Comparison of ENCODE assay signal across 9 cellular contexts in genomic region chr7:124032369-124033092, GRCh38. TPM values are rescaled to one million over a fixed set of nuclear protein-coding genes. Genes with fewer than 3 reads are reported as not detected.
DNase-seq lines count a peak whose midpoint lies in the region; ATAC-seq, FAIRE-seq and TF ChIP-seq lines count a peak whose summit lies in the region.
"Had no signal": no experiment of that assay in that cellular context is flagged by ENCODE, and none has a peak within 500 bp of the region (broad histone marks: within the 10 kb centered on the region; RNA-seq: fewer than 3 reads in every experiment).

TMEM229A (minus strand) TSS chr7:124033067; CDS start chr7:124033003, 64 bp downstream.

- peaks cover 46% of the 10 kb centered on the region for H3K27me3 ChIP-seq in HUES6 (ENCODE audit: control insufficient read depth, insufficient read depth, low read length)
- H3K27me3 ChIP-seq in naive thymus-derived CD4-positive, alpha-beta T cell (ENCODE audit: control insufficient read depth in 2 of 2, insufficient read depth in 2 of 2, low read length in 2 of 2), result peaks cover 4 to 5% of the 10 kb centered on the region in 2 donors

- POLR2A ChIA-PET in naive thymus-derived CD4-positive, alpha-beta T cell (lab: Charles Lee), result no interaction called here

- peak within 1 kb of the TSS; percentile 7 to 83 (median 70) for H3K4me3 Mint-ChIP-seq in naive thymus-derived CD4-positive, alpha-beta T cell

- no peaks in the 10 kb centered on the region for H3K36me3 ChIP-seq in HUES6 (ENCODE audit: control insufficient read depth, insufficient read depth, low read length)
- H3K36me3 ChIP-seq in naive thymus-derived CD4-positive, alpha-beta T cell (ENCODE audit: control insufficient read depth in 2 of 3, insufficient read depth in 3 of 3, low read length in 3 of 3), result no peaks in the 10 kb centered on the region

- no peak for FAIRE-seq in RCC 7860 (lab: Jason Lieb, UNC)

- intact Hi-C loops in naive thymus-derived CD4-positive, alpha-beta T cell (cut with micrococcal nuclease), result no loop called here

- H3K27ac Mint-ChIP-seq in naive thymus-derived CD4-positive, alpha-beta T cell, result no peak within 1 kb of the TSS

- CTCF ChIA-PET in naive thymus-derived CD4-positive, alpha-beta T cell (lab: Charles Lee), result no interaction called here

- H3K27me3 Mint-ChIP-seq in naive thymus-derived CD4-positive, alpha-beta T cell, result peaks cover 51 to 74% (median 61%) of the 10 kb centered on the region in 5 donors

- peak; percentile 37 for TF ChIP-seq CTCF in VCaP (conservative IDR thresholded peaks at IDR 0.05)
- no peak for TF ChIP-seq CTCF in fibroblast of pulmonary artery (IDR thresholded peaks at IDR 0.05; ENCODE audit: low read length, missing control alignments)

- peaks cover 0 to 4% (median 0%) of the 10 kb centered on the region in 5 donors for H3K36me3 Mint-ChIP-seq in naive thymus-derived CD4-positive, alpha-beta T cell

- H3K9me3 Mint-ChIP-seq in naive thymus-derived CD4-positive, alpha-beta T cell, result peaks cover 0 to 8% (median 3%) of the 10 kb centered on the region in 11 donors

- H3K9me3 ChIP-seq in HUES6 (ENCODE audit: control insufficient read depth, insufficient read depth, low read depth, low read length), result no peaks in the 10 kb centered on the region
- no peaks in the 10 kb centered on the region for H3K9me3 ChIP-seq in naive thymus-derived CD4-positive, alpha-beta T cell (ENCODE audit: control insufficient read depth in 2 of 3, low read length in 3 of 3)

- DNase-seq in NCI-H2081 (lab: John Stamatoyannopoulos, UW), result peak; percentile 62 to 78
- DNase-seq in NCI-H2081 treated with DMSO at 0.1 percent for 48 hours (lab: John Stamatoyannopoulos, UW), result no peak
- peak; percentile 52 for DNase-seq in fibroblast of pulmonary artery (ENCODE audit: low read depth)
- DNase-seq in naive thymus-derived CD4-positive, alpha-beta T cell, result no peak
- DNase-seq in KG1 (lab: John Stamatoyannopoulos, UW), result no peak
- DNase-seq in RCC 7860 (ENCODE audit: low spot score), result no peak

- H3K4me3 ChIP-seq in HUES6 (ENCODE audit: low read depth, low read length) (peak within 1 kb of the TSS; percentile 89), fibroblast of pulmonary artery (replicated peaks; ENCODE audit: low read depth, low read length) (peak within 1 kb of the TSS; percentile 56)
- H3K4me3 ChIP-seq in naive thymus-derived CD4-positive, alpha-beta T cell (ENCODE audit: low read length), result no peak within 1 kb of the TSS

- no peak for ATAC-seq in naive thymus-derived CD4-positive, alpha-beta T cell

- H3K9ac ChIP-seq in HUES6 (ENCODE audit: low read length), result peak within 1 kb of the TSS; percentile 81

- H3K27ac ChIP-seq in HUES6 (ENCODE audit: low read depth, low read length), result no peak within 1 kb of the TSS
- H3K27ac ChIP-seq in VCaP, result peak within 1 kb of the TSS; percentile 47
- H3K27ac ChIP-seq in naive thymus-derived CD4-positive, alpha-beta T cell (ENCODE audit: low read depth, low read length), result no peak within 1 kb of the TSS

- H3K4me1 Mint-ChIP-seq in naive thymus-derived CD4-positive, alpha-beta T cell, result peaks cover 4 to 18% (median 7%) of the 10 kb centered on the region in 7 donors

- peaks cover 9% of the 10 kb centered on the region for H3K4me1 ChIP-seq in HUES6 (ENCODE audit: control insufficient read depth, insufficient read depth, low read length)
- H3K4me1 ChIP-seq in naive thymus-derived CD4-positive, alpha-beta T cell (ENCODE audit: control insufficient read depth in 2 of 2, insufficient read depth in 2 of 2, low read length in 2 of 2), result no peaks in the 10 kb centered on the region

RNA-seq across cellular contexts. Expression of gene TMEM229A, which starts in this region (rescaled TPM):
- not detected for total RNA-seq in naive thymus-derived CD4-positive, alpha-beta T cell
- polyA plus RNA-seq in naive thymus-derived CD4-positive, alpha-beta T cell, result not detected
- polyA plus RNA-seq: BJ had no signal

Comparison
In these comparisons a context has a peak if more than half of its experiments do, and no peak if none do; other contexts are left out.
1. DNase-seq: peak in NCI-H2081 (2 of 2) and fibroblast of pulmonary artery (single experiment); none in NCI-H2081 treated with DMSO at 0.1 percent for 48 hours (single experiment), naive thymus-derived CD4-positive, alpha-beta T cell (0 of 9), KG1 (single experiment) and RCC 7860 (single experiment).